9 cellular contexts compared by ENCODE assay signal in the genomic region with DNA sequence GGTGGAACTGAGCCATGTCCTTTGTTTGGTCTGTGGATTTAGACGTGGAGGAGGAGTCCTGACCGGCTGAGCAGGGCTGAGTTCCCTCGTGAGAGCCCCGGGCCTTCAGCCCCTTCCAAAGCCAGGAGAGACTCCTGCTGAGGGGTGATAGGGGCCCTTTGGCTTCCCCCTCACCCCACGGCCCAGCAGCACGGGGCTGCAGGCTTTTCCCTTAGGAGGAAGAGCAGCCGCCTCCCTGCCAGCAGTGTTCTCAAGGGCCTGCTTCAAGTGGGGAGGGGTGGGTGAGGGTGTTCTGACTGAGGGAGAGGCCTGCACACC. TPM values are rescaled to one million over a fixed set of nuclear protein-coding genes. Genes with fewer than 3 reads are reported as not detected.
DNase-seq lines count a peak whose midpoint lies in the region; ATAC-seq, FAIRE-seq and TF ChIP-seq lines count a peak whose summit lies in the region.
"Had no signal": no experiment of that assay in that cellular context is flagged by ENCODE, and none has a peak within 500 bp of the region (broad histone marks: within the 10 kb centered on the region; RNA-seq: fewer than 3 reads in every experiment).

No MANE protein-coding gene starts in this region.

- CTCF ChIA-PET in K562 (lab: Yijun Ruan, JAX; ENCODE audit: low intra/inter-chr PET ratio) = no interaction called here

- no peak overlapping the region for H4K91ac ChIP-seq in H9 (ENCODE audit: insufficient read length, low read depth, low read length)

- no CpG with 5 or more reads among the region's 7 CpGs for WGBS in H9 (ENCODE audit: extremely low coverage, insufficient read length, low lambda C conversion rate)
- WGBS in K562 (ENCODE audit: insufficient coverage, low coverage, missing lambda C conversion rate) = 9% methylated on average over 5 of the region's 7 CpGs

- FAIRE-seq in K562 (lab: Jason Lieb, UNC) = peak; percentile 37
- FAIRE-seq: G401.6 had no signal

- in situ Hi-C loops in K562 (cut with MboI) = loop anchor here (25.0 kb wide), 1 partner anchor 390 kb away; a partner anchor contains a TSS

- no peaks in the 10 kb centered on the region for H3K27me3 ChIP-seq in BE2C
- H3K27me3 ChIP-seq in H9 (ENCODE audit: insufficient read depth, low read length) = no peaks in the 10 kb centered on the region; the same call in 1 of the 2 replicates
- no peaks in the 10 kb centered on the region for H3K27me3 ChIP-seq in K562 (ENCODE audit: control insufficient read depth in 2 of 2, insufficient read depth in 2 of 2, low read length in 2 of 2)

- H2AFZ ChIP-seq in H9 (ENCODE audit: low read length) (no peak overlapping the region), K562 (ENCODE audit: low read depth, low read length) (peak overlapping the region; percentile 88)

- H3K36me3 ChIP-seq in BE2C (no peaks in the 10 kb centered on the region), K562 (ENCODE audit: control insufficient read depth, insufficient read depth, low read length) (no peaks in the 10 kb centered on the region)

- ATAC-seq in K562 = peak; percentile 2; the same call in 2 of the 3 replicates
- ATAC-seq in GM18870 (IDR thresholded peaks at IDR 0.05; ENCODE audit: unreplicated experiment) = no peak

- no peak overlapping the region for H2BK12ac ChIP-seq in H9 (ENCODE audit: insufficient read length, low read depth, low read length)

- POLR2A ChIA-PET in K562 (lab: Yijun Ruan, JAX) = interaction anchor here (0.6 to 1.1 kb wide), 4 partner anchors 14 to 40 kb away, joined by 3 to 5 read pairs (median 4); no protein-coding TSS in a partner anchor

- H2AK5ac ChIP-seq in H9 (ENCODE audit: insufficient read length, low read length) = no peak overlapping the region

- no peak overlapping the region for H2BK120ac ChIP-seq in H9 (ENCODE audit: low read depth, low read length, poor library complexity, severe bottlenecking)

- H3K27ac ChIP-seq in H9 (ENCODE audit: insufficient read length, low read depth, low read length) (no peak overlapping the region), K562 (ENCODE audit: extremely low read depth, low read depth, low read length) (peak overlapping the region; percentile 94)

- H3K9ac ChIP-seq in H9 (ENCODE audit: extremely low read depth, insufficient read length, low read length) (no peak overlapping the region), K562 (ENCODE audit: insufficient read depth in 1 of 2, low read depth in 2 of 2, low read length in 2 of 2) (peak overlapping the region; percentile 94 to 96)

- H4K8ac ChIP-seq in H9 (replicated peaks; ENCODE audit: insufficient read length, low read depth, low read length) = no peak overlapping the region

- H3K27me3 Mint-ChIP-seq in H9 (ENCODE audit: low read depth) (peaks cover 32% of the 10 kb centered on the region), mesothelial cell of epicardium (ENCODE audit: low read depth) (peaks cover 5% of the 10 kb centered on the region)

- no peak overlapping the region for H3K4me2 ChIP-seq in H9 (ENCODE audit: insufficient read depth, insufficient read length, low read length)
- peak overlapping the region; percentile 84 for H3K4me2 ChIP-seq in K562 (ENCODE audit: insufficient read depth, low read length)

- TF ChIP-seq POLR2A in K562 (conservative IDR thresholded peaks at IDR 0.05) = no peak

- no peak overlapping the region for H3K14ac ChIP-seq in H9 (ENCODE audit: insufficient read depth, low read length)

- peaks cover 2% of the 10 kb centered on the region for H3K9me1 ChIP-seq in K562 (ENCODE audit: control insufficient read depth, insufficient read depth, low read length)

- H3K4me3 ChIP-seq in BE2C (ENCODE audit: low read depth, low read length) (no peak overlapping the region), K562 (no peak overlapping the region)

- H3T11ph ChIP-seq in H9 (ENCODE audit: low read length) = no peak overlapping the region

- H3K79me1 ChIP-seq in H9 (ENCODE audit: insufficient read depth, low read depth, low read length, poor library complexity, severe bottlenecking) = no peaks in the 10 kb centered on the region

- no peak overlapping the region for H3K4me3 Mint-ChIP-seq in H9
- H3K4me3 Mint-ChIP-seq in mesothelial cell of epicardium = no peak overlapping the region

- BruUV-seq in K562 (replicated peaks; lab: Mats Ljungman, UMichigan) = no TSS peak

- no peaks in the 10 kb centered on the region for H3K9me3 ChIP-seq in BE2C
- H3K9me3 ChIP-seq in H9 (ENCODE audit: control insufficient read depth, low read depth, low read length) = no peaks in the 10 kb centered on the region
- no peaks in the 10 kb centered on the region for H3K9me3 ChIP-seq in K562 (replicated peaks; ENCODE audit: control insufficient read depth, insufficient read depth, low read depth, low read length)

- H3K79me2 ChIP-seq in H9 (ENCODE audit: insufficient read depth, low read length) (no peaks in the 10 kb centered on the region), K562 (ENCODE audit: control insufficient read depth, insufficient read depth, low read length) (peaks cover 15% of the 10 kb centered on the region; the same call in 1 of the 3 replicates)

- peaks cover 14% of the 10 kb centered on the region for H3K23me2 ChIP-seq in H9 (ENCODE audit: insufficient read length, low read depth, low read length, poor library complexity, severe bottlenecking)

- H3K18ac ChIP-seq in H9 (ENCODE audit: insufficient read length, low read depth, low read length) = peak overlapping the region; percentile 22

- intact Hi-C loops in K562 (cut with micrococcal nuclease) = loop anchor here (2.0 kb wide), 2 partner anchors 15 to 31 kb away; no protein-coding TSS in a partner anchor

- 0 out of 7 replicates have a peak, but pooled peaks cover 0 to 4% (median 0%) of the 10 kb centered on the region in 3 experiments for H3K36me3 Mint-ChIP-seq in H9 (ENCODE audit: insufficient read depth in 1 of 3, low read depth in 3 of 3)
- H3K36me3 Mint-ChIP-seq in mesothelial cell of epicardium = no peaks in the 10 kb centered on the region

- DNase-seq in BE2C = peak; percentile 43
- DNase-seq in H9 = no peak
- DNase-seq in K562 (ENCODE audit: extremely low read depth in 1 of 4, low spot score in 3 of 4) = peak; percentile 50 to 60 (median 52)
- no peak for DNase-seq in mesothelial cell of epicardium (ENCODE audit: low spot score in 2 of 2, unreplicated experiment in 2 of 2)
- no peak for DNase-seq in superior temporal gyrus (ENCODE audit: extremely low spot score)
- DNase-seq in NCI-H2107 treated with DMSO at 0.1 percent for 48 hours (lab: John Stamatoyannopoulos, UW; ENCODE audit: unreplicated experiment) = no peak
- no peak for DNase-seq in foreskin melanocyte

- H3K9me3 Mint-ChIP-seq in H9 = peaks cover 2 to 3% of the 10 kb centered on the region in 2 experiments; a peak in 3 of 5 replicates
- no peaks in the 10 kb centered on the region for H3K9me3 Mint-ChIP-seq in mesothelial cell of epicardium

- H4K20me1 ChIP-seq in H9 (ENCODE audit: control insufficient read depth, insufficient read depth, insufficient read length) (no peaks in the 10 kb centered on the region), K562 (replicated peaks; ENCODE audit: control insufficient read depth, insufficient read depth, low read length) (peaks cover 2% of the 10 kb centered on the region; the same call in 1 of the 2 replicates)

- H4K5ac ChIP-seq in H9 (ENCODE audit: insufficient read length, low read depth, low read length) = no peak overlapping the region

- no peak overlapping the region for H3K23ac ChIP-seq in H9 (ENCODE audit: insufficient read length, low read depth, low read length)

- H2BK20ac ChIP-seq in H9 (ENCODE audit: low read depth, low read length, poor library complexity, severe bottlenecking) = no peak overlapping the region

- no peak overlapping the region for H2BK5ac ChIP-seq in H9 (ENCODE audit: insufficient read length, low read length)

- H3K27ac Mint-ChIP-seq in H9 (0 out of 7 replicates have a peak overlapping the region, but pooled peaks of 1 of the 3 experiments have one; percentile 64), mesothelial cell of epicardium (peak overlapping the region; percentile 91)

- no peak overlapping the region for H3K4ac ChIP-seq in H9 (ENCODE audit: low read depth, low read length)

- peaks cover 38% of the 10 kb centered on the region for H3K4me1 ChIP-seq in BE2C
- peaks cover 2% of the 10 kb centered on the region; the same call in 1 of the 2 replicates for H3K4me1 ChIP-seq in H9 (ENCODE audit: insufficient read depth, low read length)
- peaks cover 33 to 50% of the 10 kb centered on the region in 2 experiments for H3K4me1 ChIP-seq in K562 (replicated peaks in 1 of 2; ENCODE audit: control insufficient read depth in 2 of 2, insufficient read depth in 2 of 2, low read length in 2 of 2)

- no peak for TF ChIP-seq EP300 in K562 (IDR thresholded peaks at IDR 0.05; ENCODE audit: low read length)

- TF ChIP-seq RAD21 in K562 (CRISPR knock-in tag; conservative IDR thresholded peaks at IDR 0.05 in 1 of 2, IDR thresholded peaks at IDR 0.05 in 1 of 2) = no peak

- no peak overlapping the region for H3K56ac ChIP-seq in H9 (ENCODE audit: insufficient read length, low read depth, low read length)

- TF ChIP-seq CTCF in BE2C (IDR thresholded peaks at IDR 0.05; ENCODE audit: low read depth, low read length) (no peak), H9 (conservative IDR thresholded peaks at IDR 0.05) (no peak), K562 (IDR thresholded peaks at IDR 0.05 in 2 of 3, conservative IDR thresholded peaks at IDR 0.05 in 1 of 3; ENCODE audit: insufficient read depth in 2 of 3, low read depth in 1 of 3, low read length in 3 of 3) (no peak), mesothelial cell of epicardium (IDR thresholded peaks at IDR 0.05; ENCODE audit: unreplicated experiment) (no peak)

- H3K4me1 Mint-ChIP-seq in H9 (peaks cover 21 to 34% of the 10 kb centered on the region in 2 experiments), mesothelial cell of epicardium (peaks cover 22% of the 10 kb centered on the region)

- H2BK15ac ChIP-seq in H9 (ENCODE audit: low read depth, low read length) = no peak overlapping the region

RNA-seq across cellular contexts. Expression of a gene that starts 1.5 kb away (rescaled TPM):
- polyA plus RNA-seq in BE2C (2012; ENCODE audit: insufficient read depth, insufficient read length, low read depth) = 212 TPM
- total RNA-seq in H9 (2021) (20.7 and 21.8 TPM in 2 replicates), K562 (2014; rRNA removed) (21.0 and 25.8 TPM in 2 replicates), K562 (2014; rRNA removed; fragmentation: Illumina TruSeq; extraction: Trizol) (11.9 and 12.8 TPM in 2 replicates), K562 (2015; rRNA removed; fragmentation: Illumina TruSeq; extraction: Trizol) (15.8 and 17.4 TPM in 2 replicates), K562 (2021) (26.3 and 30.8 TPM in 2 replicates), mesothelial cell of epicardium (20.4 to 21.5 TPM (median 20.5 TPM) in 3 replicates)
- total RNA-seq in K562 (2011; cell fraction: chromatin; rRNA removed; ENCODE audit: low replicate concordance) = 16.5 and 48.0 TPM in 2 replicates
- 47.9 and 50.5 TPM in 2 replicates for total RNA-seq in K562 (2011; cell fraction: nucleolus; rRNA removed)
- 29.9 and 34.5 TPM in 2 replicates for total RNA-seq in K562 (2011; cell fraction: nucleoplasm; rRNA removed)
- polyA plus RNA-seq in K562 (2011; rRNA removed) (15.0 and 16.5 TPM in 2 replicates), K562 (2014; fragmentation: Illumina TruSeq; extraction: Trizol) (21.6 and 25.2 TPM in 2 replicates), K562 (2014; fragmentation: Nextera tagmentation; extraction: Ambion mirVana) (1 to 10 TPM; 4.0 to 4.9 TPM), K562 (2014; rRNA removed) (27.9 and 31.3 TPM in 2 replicates)
- 16.0 and 38.6 TPM in 2 replicates for polyA plus RNA-seq in K562 (2011; cell fraction: cytosol; rRNA removed)
- 19.6 and 33.1 TPM in 2 replicates for polyA plus RNA-seq in K562 (2011; cell fraction: nucleus; rRNA removed)
- 26.4 and 40.7 TPM in 2 replicates for polyA plus RNA-seq in K562 (2012)
- 7.6 and 10.9 TPM in 2 replicates for polyA minus RNA-seq in K562 (2011; rRNA and poly(A)+ RNA removed)
- 16.5 and 26.0 TPM in 2 replicates for polyA minus RNA-seq in K562 (2011; cell fraction: cytosol; rRNA and poly(A)+ RNA removed)
- polyA minus RNA-seq in K562 (2011; cell fraction: nucleus; rRNA and poly(A)+ RNA removed) = 15.5 and 21.2 TPM in 2 replicates

RNA-seq across cellular contexts. Expression of a gene that starts 29.2 kb away (rescaled TPM):
- 138 TPM for polyA plus RNA-seq in BE2C (2012; ENCODE audit: insufficient read depth, insufficient read length, low read depth)
- 4.8 and 5.4 TPM in 2 replicates for total RNA-seq in H9 (2021)
- total RNA-seq in K562 (2011; cell fraction: chromatin; rRNA removed; ENCODE audit: low replicate concordance) = 7.6 and 13.1 TPM in 2 replicates
- total RNA-seq in K562 (2011; cell fraction: nucleolus; rRNA removed) = 8.2 and 9.7 TPM in 2 replicates
- 6.2 and 6.5 TPM in 2 replicates for total RNA-seq in K562 (2011; cell fraction: nucleoplasm; rRNA removed)
- 0.61 and 2.5 TPM in 2 replicates for total RNA-seq in K562 (2014; rRNA removed)
- 0.18 and 0.29 TPM in 2 replicates for total RNA-seq in K562 (2014; rRNA removed; fragmentation: Illumina TruSeq; extraction: Trizol)
- 0.34 and 0.54 TPM in 2 replicates for total RNA-seq in K562 (2015; rRNA removed; fragmentation: Illumina TruSeq; extraction: Trizol)
- 1.6 and 1.8 TPM in 2 replicates for total RNA-seq in K562 (2021)
- 0.22 and 0.29 TPM in 2 replicates for polyA plus RNA-seq in K562 (2011; rRNA removed)
- 0.63 and 1.3 TPM in 2 replicates for polyA plus RNA-seq in K562 (2011; cell fraction: cytosol; rRNA removed)
- 0.95 and 3.8 TPM in 2 replicates for polyA plus RNA-seq in K562 (2011; cell fraction: nucleus; rRNA removed)
- polyA plus RNA-seq in K562 (2012) = 1.7 and 2.6 TPM in 2 replicates
- 0.39 and 0.53 TPM in 2 replicates for polyA plus RNA-seq in K562 (2014; fragmentation: Illumina TruSeq; extraction: Trizol)
- polyA plus RNA-seq in K562 (2014; fragmentation: Nextera tagmentation; extraction: Ambion mirVana) = under 1 TPM in 1 of 2 experiments, not detected in 1; 0.07 TPM
- polyA plus RNA-seq in K562 (2014; rRNA removed) = 0.71 and 1.7 TPM in 2 replicates
- polyA minus RNA-seq in K562 (2011; rRNA and poly(A)+ RNA removed) = 0.21 and 0.95 TPM in 2 replicates
- polyA minus RNA-seq in K562 (2011; cell fraction: cytosol; rRNA and poly(A)+ RNA removed) = 1.2 TPM in 2 replicates
- 1.7 and 3.2 TPM in 2 replicates for polyA minus RNA-seq in K562 (2011; cell fraction: nucleus; rRNA and poly(A)+ RNA removed)
- 2.4 to 2.9 TPM (median 2.6 TPM) in 3 replicates for total RNA-seq in mesothelial cell of epicardium

Comparison
In these comparisons a context has a peak if more than half of its experiments do, and no peak if none do; other contexts are left out.
1. DNase-seq: peak in BE2C (single experiment) and K562 (4 of 4); none in H9 (single experiment), mesothelial cell of epicardium (0 of 2), superior temporal gyrus (single experiment), NCI-H2107 treated with DMSO at 0.1 percent for 48 hours (single experiment) and foreskin melanocyte (single experiment).